24 cellular contexts compared by ENCODE assay signal in the genomic region with DNA sequence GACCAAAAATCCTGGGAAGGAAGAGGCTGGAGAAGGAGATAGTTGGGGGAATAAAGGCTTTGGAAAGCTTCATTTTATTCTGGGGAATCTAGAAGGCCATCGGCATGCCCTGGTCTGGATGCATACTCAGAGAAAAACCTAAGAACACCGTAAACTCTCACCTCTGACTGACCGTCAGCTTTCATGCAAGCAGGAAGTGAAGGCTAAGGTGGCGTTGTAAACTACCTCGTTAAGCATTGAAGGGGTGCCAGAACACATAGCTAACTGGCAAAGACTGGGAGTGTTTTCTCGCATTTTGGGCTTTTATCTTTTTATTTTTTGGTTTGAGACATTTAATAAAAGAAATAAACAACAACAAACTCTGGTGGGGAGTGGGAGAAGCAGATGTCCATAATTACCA. TPM values are rescaled to one million over a fixed set of nuclear protein-coding genes. Genes with fewer than 3 reads are reported as not detected.
"Had no signal": no experiment of that assay in that cellular context is flagged by ENCODE, and none has a peak within 500 bp of the region (broad histone marks: within the 10 kb centered on the region; RNA-seq: fewer than 3 reads in every experiment).

No MANE protein-coding gene starts in this region.

- H3K27me3 Mint-ChIP-seq: activated CD4-positive, alpha-beta memory T cell treated with anti-CD3 and anti-CD28 coated beads, Interleukin-2, amount 10 ng/mL, durations not matched to agents 7 days and 5 days; activated CD4-positive, alpha-beta T cell treated with anti-CD3 and anti-CD28 coated beads, Interleukin-2, amount 10 ng/mL, durations not matched to agents 24 days and 14 days; dendritic cell treated with granulocyte-macrophage colony-stimulating factor and Interleukin-4, amounts not matched to agents 40 ng/mL and 50 ng/mL, for 4 days had no signal

- H3K27me3 ChIP-seq: ovary, thyroid gland had no signal

- H3K9me3 Mint-ChIP-seq: dendritic cell treated with granulocyte-macrophage colony-stimulating factor and Interleukin-4, amounts not matched to agents 40 ng/mL and 50 ng/mL, for 4 days; natural killer cell treated with Interleukin-12 subunit alpha and Interleukin-12 subunit beta and Interleukin-15 and Interleukin-18, amount 100 ng/mL, for 72 hours had no signal

- H3K36me3 Mint-ChIP-seq: natural killer cell treated with Interleukin-12 subunit alpha and Interleukin-12 subunit beta and Interleukin-15 and Interleukin-18, amount 100 ng/mL, for 72 hours had no signal

- H3K9me3 ChIP-seq: left ventricle myocardium inferior, prostate gland, thyroid gland had no signal

- H3K27ac ChIP-seq: left ventricle myocardium inferior, ovary, prostate gland, thyroid gland had no signal

- DNase-seq: activated CD4-positive, alpha-beta memory T cell treated with anti-CD3 and anti-CD28 coated beads, Interleukin-2, amount 10 ng/mL, durations not matched to agents 7 days and 5 days; activated CD4-positive, alpha-beta T cell treated with anti-CD3 and anti-CD28 coated beads, Interleukin-2, amount 10 ng/mL, durations not matched to agents 24 days and 14 days; activated effector memory CD4-positive, alpha-beta T cell treated with Interleukin-2 at 50 U/mL for 16 hours; activated naive CD4-positive, alpha-beta T cell treated with anti-CD3 and anti-CD28 coated beads, Interleukin-2, amount 10 ng/mL, durations not matched to agents 7 days and 5 days; activated T-cell treated with anti-CD3 and anti-CD28 coated beads, Interleukin-2, amount 50 U/mL, for 72 hours; amygdala; cerebellar nuclear complex; effector CD4-positive, alpha-beta T cell; glutamatergic neuron; hippocampal formation; kidney glomerular epithelial cell; left ventricle myocardium inferior; ovary; stimulated activated CD4-positive, alpha-beta T cell treated with anti-CD3 and anti-CD28 coated beads, Interleukin-4, amount 100 ng/mL, for 24 hours; stimulated activated naive CD8-positive, alpha-beta T cell treated with anti-CD3 and anti-CD28 coated beads, Interleukin-15, Interleukin-2, amounts not matched to agents 100 U/mL and 50 U/mL, for 24 hours; substantia nigra; thyroid gland had no signal

- H3K4me3 ChIP-seq: left ventricle myocardium inferior, ovary, prostate gland, thyroid gland had no signal

- H3K4me3 Mint-ChIP-seq: activated CD4-positive, alpha-beta memory T cell treated with anti-CD3 and anti-CD28 coated beads, Interleukin-2, amount 10 ng/mL, durations not matched to agents 7 days and 5 days; activated CD4-positive, alpha-beta T cell treated with anti-CD3 and anti-CD28 coated beads, Interleukin-2, amount 10 ng/mL, durations not matched to agents 24 days and 14 days; activated naive CD4-positive, alpha-beta T cell treated with anti-CD3 and anti-CD28 coated beads, Interleukin-2, amount 10 ng/mL, durations not matched to agents 7 days and 5 days; activated T-cell treated with anti-CD3 and anti-CD28 coated beads, Interleukin-2, amount 50 U/mL, for 72 hours; dendritic cell treated with granulocyte-macrophage colony-stimulating factor and Interleukin-4, amounts not matched to agents 40 ng/mL and 50 ng/mL, for 4 days; natural killer cell treated with Interleukin-12 subunit alpha and Interleukin-12 subunit beta and Interleukin-15 and Interleukin-18, amount 100 ng/mL, for 72 hours had no signal

- H3K36me3 ChIP-seq: left ventricle myocardium inferior, ovary, prostate gland, thyroid gland had no signal

- H3K27ac Mint-ChIP-seq: activated CD4-positive, alpha-beta memory T cell treated with anti-CD3 and anti-CD28 coated beads, Interleukin-2, amount 10 ng/mL, durations not matched to agents 7 days and 5 days; activated CD4-positive, alpha-beta T cell treated with anti-CD3 and anti-CD28 coated beads, Interleukin-2, amount 10 ng/mL, durations not matched to agents 24 days and 14 days; activated naive CD4-positive, alpha-beta T cell treated with anti-CD3 and anti-CD28 coated beads, Interleukin-2, amount 10 ng/mL, durations not matched to agents 7 days and 5 days; activated T-cell treated with anti-CD3 and anti-CD28 coated beads, Interleukin-2, amount 50 U/mL, for 72 hours; dendritic cell treated with granulocyte-macrophage colony-stimulating factor and Interleukin-4, amounts not matched to agents 40 ng/mL and 50 ng/mL, for 4 days; natural killer cell treated with Interleukin-12 subunit alpha and Interleukin-12 subunit beta and Interleukin-15 and Interleukin-18, amount 100 ng/mL, for 72 hours had no signal

- ATAC-seq: activated CD4-positive, CD25-positive, alpha-beta regulatory T cell treated with anti-CD3 and anti-CD28 coated beads, Interleukin-2, amount 50 U/mL, for 24 hours; activated T-cell treated with anti-CD3 and anti-CD28 coated beads, Interleukin-2, amount 50 U/mL, for 72 hours; esophagus mucosa; natural killer cell treated with Interleukin-12 subunit alpha and Interleukin-12 subunit beta and Interleukin-15 and Interleukin-18, amount 100 ng/mL, for 72 hours; stimulated activated naive CD8-positive, alpha-beta T cell treated with anti-CD3 and anti-CD28 coated beads, Interleukin-15, Interleukin-2, amounts not matched to agents 100 U/mL and 50 U/mL, for 24 hours had no signal

RNA-seq across cellular contexts. Expression of gene DDX4, which starts 23.1 kb away (rescaled TPM):
- total RNA-seq: esophagus mucosa; left ventricle myocardium inferior; lung microvascular endothelial cell; natural killer cell treated with Interleukin-12 subunit alpha and Interleukin-12 subunit beta and Interleukin-15 and Interleukin-18, amount 100 ng/mL, for 72 hours; ovary had no signal
- polyA plus RNA-seq: urinary bladder had no signal
